In genomic region chr19:11848594-11849263, GRCh38 we compare ENCODE assay signal across 8 cellular contexts. TPM values are rescaled to one million over a fixed set of nuclear protein-coding genes. Genes with fewer than 3 reads are reported as not detected.
DNase-seq lines count a peak whose midpoint lies in the region; ATAC-seq and TF ChIP-seq lines count a peak whose summit lies in the region.

TSS of gene ZNF439 (plus strand) at chr19:11848726. CDS start at chr19:11848868, 142 bp downstream.

- H3K27ac ChIP-seq in ascending aorta (peak within 1 kb of the TSS; percentile 53 to 62), uterus (peak within 1 kb of the TSS; percentile 35 to 45)

- TF ChIP-seq POLR2A in uterus (IDR thresholded peaks at IDR 0.05) = no peak

- H3K4me1 ChIP-seq in ascending aorta (peaks cover 2 to 3% of the 10 kb centered on the region in 2 donors), uterus (no peaks in the 10 kb centered on the region)

- intact Hi-C loops in ascending aorta (cut with DNase I) = loop anchor here (1.0 to 5.0 kb wide), 2 partner anchors 36 to 110 kb away; partner anchors contain the start of genes ZNF440 and ZNF823
- intact Hi-C loops in uterus (cut with DNase I; ENCODE audit: low total_unique reads) = no loop called here

- TF ChIP-seq CTCF in ascending aorta (IDR thresholded peaks at IDR 0.05) = no peak
- TF ChIP-seq CTCF in retinal pigment epithelial cell (conservative IDR thresholded peaks at IDR 0.05; ENCODE audit: low read depth, low read length) = no peak
- TF ChIP-seq CTCF in uterus (IDR thresholded peaks at IDR 0.05) = no peak

- H3K9me3 ChIP-seq in ascending aorta (peaks cover 0 to 13% of the 10 kb centered on the region in 2 donors), uterus (no peaks in the 10 kb centered on the region)

- H3K36me3 ChIP-seq in ascending aorta = peaks cover 4 to 6% of the 10 kb centered on the region in 2 donors
- no peaks in the 10 kb centered on the region for H3K36me3 ChIP-seq in uterus

- peak; percentile 90 for ATAC-seq in GM21423 (IDR thresholded peaks at IDR 0.05; ENCODE audit: unreplicated experiment)

- H3K27me3 ChIP-seq in ascending aorta (no peaks in the 10 kb centered on the region), uterus (no peaks in the 10 kb centered on the region)

- peak within 1 kb of the TSS; percentile 63 to 89 for H3K4me3 ChIP-seq in ascending aorta
- peak within 1 kb of the TSS; percentile 62 for H3K4me3 ChIP-seq in retinal pigment epithelial cell (ENCODE audit: low read length)
- H3K4me3 ChIP-seq in uterus = peak within 1 kb of the TSS; percentile 54 to 63

- DNase-seq in C1 segment of cervical spinal cord (lab: John Stamatoyannopoulos, UW) (peak; percentile 48 to 95 (median 89)), NCI-H1105 (lab: John Stamatoyannopoulos, UW) (peak; percentile 92), T-helper 22 cell (ENCODE audit: low read depth) (peak; percentile 66), ascending aorta (ENCODE audit: low spot score in 2 of 2) (peak; percentile 71 to 93), hepatic stellate cell (ENCODE audit: low spot score) (peak; percentile 88), retinal pigment epithelial cell (ENCODE audit: low read depth) (peak; percentile 23), uterus (peak; percentile 79 to 82)

RNA-seq across cellular contexts. Expression of gene ZNF439, which starts in this region (rescaled TPM):
- total RNA-seq in ascending aorta (2.3 TPM), uterus (10 to 100 TPM in 2 of 4 donors, 1 to 10 TPM in 2; 5.4 to 19.8 (median 11.0) TPM)

Comparison
In these comparisons a context has a peak if more than half of its experiments do, and no peak if none do; other contexts are left out.
1. Peak in every context shown above with its lines: DNase-seq, ATAC-seq, H3K4me3 ChIP-seq and H3K27ac ChIP-seq.
2. DNase-seq: peak in every context shown above with its lines; median percentile 92 in NCI-H1105; 89 in C1 segment of cervical spinal cord; 88 in hepatic stellate cell; 82 in ascending aorta; 80 in uterus; 66 in T-helper 22 cell; 23 in retinal pigment epithelial cell.